Comparison of ENCODE assay signal across 8 cellular contexts in genomic region chr12:69738351-69739286, GRCh38. TPM values are rescaled to one million over a fixed set of nuclear protein-coding genes. Genes with fewer than 3 reads are reported as not detected.
A peak's percentile ranks its signal among the peaks of the same experiment; 100 is the strongest.
DNase-seq lines count a peak whose midpoint lies in the region; ATAC-seq and TF ChIP-seq lines count a peak whose summit lies in the region.

Gene RAB3IP, plus strand, starts transcription at chr12:69738860. Its CDS starts 16,549 bp downstream, at chr12:69755409.

- no peak for TF ChIP-seq EP300 in gastroesophageal sphincter (IDR thresholded peaks at IDR 0.05)

- H3K27me3 ChIP-seq in H7 (ENCODE audit: control insufficient read depth, insufficient read depth, low read length) (peaks cover 19% of the 10 kb centered on the region), SJSA1 (replicated peaks) (peaks cover 37% of the 10 kb centered on the region), gastroesophageal sphincter (no peaks in the 10 kb centered on the region), testis (no peaks in the 10 kb centered on the region)

- TF ChIP-seq POLR2A in gastroesophageal sphincter (IDR thresholded peaks at IDR 0.05) (peak; percentile 35 to 38), testis (IDR thresholded peaks at IDR 0.05) (no peak)

- ATAC-seq in gastroesophageal sphincter, result peak; percentile 94

- 8 to 11% methylated on average over 8 to 9 of the region's 110 CpGs for WGBS in gastroesophageal sphincter (ENCODE audit: low coverage in 1 of 2), 2 donors
- 1 to 8% methylated on average over 5 to 38 of the region's 110 CpGs for WGBS in testis, 2 donors

- intact Hi-C loops in testis (cut with DNase I; ENCODE audit: low total_unique reads), result no loop called here

- TF ChIP-seq CTCF in gastroesophageal sphincter (IDR thresholded peaks at IDR 0.05), result peak in 3 of 4 experiments; percentile 14 to 85 (median 51)
- peak in 2 of 3 experiments; percentile 44 to 57 for TF ChIP-seq CTCF in testis (IDR thresholded peaks at IDR 0.05)

- H3K4me1 ChIP-seq in SJSA1 (replicated peaks), result peaks cover 8% of the 10 kb centered on the region
- peaks cover 0 to 15% (median 4%) of the 10 kb centered on the region in 3 donors for H3K4me1 ChIP-seq in gastroesophageal sphincter
- H3K4me1 ChIP-seq in testis, result peaks cover 5% of the 10 kb centered on the region

- peak within 1 kb of the TSS; percentile 80 for H3K4me3 ChIP-seq in H7 (ENCODE audit: insufficient read depth, low read depth, low read length)
- H3K4me3 ChIP-seq in SJSA1, result peak within 1 kb of the TSS; percentile 83
- H3K4me3 ChIP-seq in gastroesophageal sphincter, result peak within 1 kb of the TSS; percentile 66 to 91
- H3K4me3 ChIP-seq in testis, result peak within 1 kb of the TSS; percentile 73 to 90

- no peaks in the 10 kb centered on the region for H3K36me3 ChIP-seq in H7 (replicated peaks; ENCODE audit: control insufficient read depth, insufficient read depth, low read length)
- H3K36me3 ChIP-seq in SJSA1, result no peaks in the 10 kb centered on the region
- H3K36me3 ChIP-seq in gastroesophageal sphincter, result no peaks in the 10 kb centered on the region
- no peaks in the 10 kb centered on the region for H3K36me3 ChIP-seq in testis (ENCODE audit: low read depth, missing control alignments)

- no peak within 1 kb of the TSS for H3K27ac ChIP-seq in SJSA1
- H3K27ac ChIP-seq in gastroesophageal sphincter, result peak within 1 kb of the TSS in 3 of 4 donors; percentile 60 to 86 (median 74)
- H3K27ac ChIP-seq in testis, result peak within 1 kb of the TSS; percentile 59 to 86

- peak; percentile 99 for DNase-seq in GM03348 (ENCODE audit: low spot score)
- peak; percentile 99 for DNase-seq in H7
- DNase-seq in LoVo (ENCODE audit: low spot score), result peak; percentile 95
- DNase-seq in SJSA1 (ENCODE audit: low read depth in 1 of 2, low spot score in 2 of 2), result peak; percentile 67 to 86
- peak; percentile 78 to 95 (median 87) for DNase-seq in activated naive CD4-positive, alpha-beta T cell (lab: John Stamatoyannopoulos, UW)
- DNase-seq in occipital lobe (lab: John Stamatoyannopoulos, UW), result peak; percentile 79
- DNase-seq in testis, result peak; percentile 91

- H3K9me3 ChIP-seq in SJSA1 (replicated peaks), result no peaks in the 10 kb centered on the region
- H3K9me3 ChIP-seq in gastroesophageal sphincter, result no peaks in the 10 kb centered on the region
- no peaks in the 10 kb centered on the region for H3K9me3 ChIP-seq in testis

RNA-seq across cellular contexts. Expression of gene RAB3IP, which starts in this region (rescaled TPM):
- total RNA-seq in H7 (2014; rRNA removed; shearing (Covaris generic)), result 31.0 and 60.2 TPM in 2 replicates
- 8.6 and 20.0 TPM in 2 replicates for total RNA-seq in SJSA1 (2014; rRNA removed; shearing (Covaris generic))
- 10 to 100 TPM in 3 of 4 donors, 1 to 10 TPM in 1; 5.7 to 38.2 (median 12.7) TPM for total RNA-seq in gastroesophageal sphincter
- total RNA-seq in occipital lobe, result 49.4 TPM
- 100 to 1,000 TPM in 1 of 2 donors, 10 to 100 TPM in 1; 50.9 to 105 TPM for total RNA-seq in testis
- 133 TPM for polyA plus RNA-seq in testis (ENCODE audit: insufficient read depth, low read depth, low replicate concordance)
